Comparison of ENCODE assay signal across 13 cellular contexts in genomic region chr14:73833530-73834257, GRCh38. TPM values are rescaled to one million over a fixed set of nuclear protein-coding genes. Genes with fewer than 3 reads are reported as not detected.
DNase-seq lines count a peak whose midpoint lies in the region; ATAC-seq, FAIRE-seq and TF ChIP-seq lines count a peak whose summit lies in the region.
"Had no signal": no experiment of that assay in that cellular context is flagged by ENCODE, and none has a peak within 500 bp of the region (broad histone marks: within the 10 kb centered on the region; RNA-seq: fewer than 3 reads in every experiment).

No MANE protein-coding gene starts in this region.

- H3K9me3 ChIP-seq in astrocyte (ENCODE audit: insufficient read depth, low read depth, low read length) (no peaks in the 10 kb centered on the region), esophagus muscularis mucosa (no peaks in the 10 kb centered on the region)

- no peaks in the 10 kb centered on the region for H3K9me3 Mint-ChIP-seq in GM23338
- no peaks in the 10 kb centered on the region for H3K9me3 Mint-ChIP-seq in astrocyte (ENCODE audit: unreplicated experiment)
- H3K9me3 Mint-ChIP-seq: T-helper 1 cell treated with Interleukin-12 subunit alpha and Interleukin-12 subunit beta and Interleukin-4 antibody, amounts not matched to agents 30 μg/mL and 1 μg/mL, for 36 hours had no signal

- H3F3A ChIP-seq in GM23338 (replicated peaks; ENCODE audit: low read depth), result no peaks in the 10 kb centered on the region

- no peak overlapping the region for H3K27ac Mint-ChIP-seq in GM23338
- no peak overlapping the region for H3K27ac Mint-ChIP-seq in astrocyte (ENCODE audit: unreplicated experiment)
- H3K27ac Mint-ChIP-seq: T-helper 1 cell treated with Interleukin-12 subunit alpha and Interleukin-12 subunit beta and Interleukin-4 antibody, amounts not matched to agents 30 μg/mL and 1 μg/mL, for 36 hours had no signal

- H2AFZ ChIP-seq in GM23338 (0 out of 2 replicates have a peak overlapping the region, but pooled peaks have one; percentile 0), astrocyte (ENCODE audit: low read depth, low read length) (peak overlapping the region; percentile 49)

- no peak for TF ChIP-seq CTCF in GM23338 (conservative IDR thresholded peaks at IDR 0.05; ENCODE audit: low read depth in 2 of 2)
- no peak for TF ChIP-seq CTCF in astrocyte (IDR thresholded peaks at IDR 0.05; ENCODE audit: insufficient read depth, low read depth, low read length)
- TF ChIP-seq CTCF in esophagus muscularis mucosa (IDR thresholded peaks at IDR 0.05), result no peak

- H3K4me1 ChIP-seq in GM23338 (ENCODE audit: insufficient read depth) (peaks cover 12% of the 10 kb centered on the region), astrocyte (ENCODE audit: insufficient read depth, low read length) (peaks cover 30% of the 10 kb centered on the region), esophagus muscularis mucosa (peaks cover 0 to 10% (median 7%) of the 10 kb centered on the region in 4 donors)

- ATAC-seq in GM23338 (peak; percentile 70), HG03159 (IDR thresholded peaks at IDR 0.05; ENCODE audit: unreplicated experiment) (no peak)

- no peak for TF ChIP-seq EP300 in esophagus muscularis mucosa (IDR thresholded peaks at IDR 0.05)

- H3K27ac ChIP-seq in GM23338 (ENCODE audit: low read depth) (no peak overlapping the region), astrocyte (ENCODE audit: low read depth, low read length) (peak overlapping the region; percentile 35), esophagus muscularis mucosa (replicated peaks in 1 of 4) (no peak overlapping the region)

- intact Hi-C loops in esophagus muscularis mucosa (cut with DNase I), result no loop called here

- H3K27me3 Mint-ChIP-seq in GM23338 (ENCODE audit: insufficient read depth, low read depth, poor library complexity), result peaks cover 5% of the 10 kb centered on the region
- no peaks in the 10 kb centered on the region for H3K27me3 Mint-ChIP-seq in astrocyte (ENCODE audit: low read depth, unreplicated experiment)

- H3K4me1 Mint-ChIP-seq in GM23338 (peaks cover 30% of the 10 kb centered on the region), astrocyte (ENCODE audit: low read depth, unreplicated experiment) (peaks cover 6% of the 10 kb centered on the region)

- no peak for TF ChIP-seq POLR2A in esophagus muscularis mucosa (IDR thresholded peaks at IDR 0.05; ENCODE audit: low read depth)

- H3K9me2 ChIP-seq in GM23338 (ENCODE audit: insufficient read depth), result no peaks in the 10 kb centered on the region

- no peaks in the 10 kb centered on the region for H3K79me2 ChIP-seq in GM23338 (replicated peaks; ENCODE audit: insufficient read depth)
- H3K79me2 ChIP-seq in astrocyte (ENCODE audit: insufficient read depth, low read length), result no peaks in the 10 kb centered on the region

- no peak for FAIRE-seq in astrocyte (lab: Jason Lieb, UNC)

- peak overlapping the region; percentile 29; the same call in 1 of the 3 replicates for H3K4me3 Mint-ChIP-seq in GM23338
- H3K4me3 Mint-ChIP-seq in astrocyte (ENCODE audit: unreplicated experiment), result no peak overlapping the region
- H3K4me3 Mint-ChIP-seq: T-helper 1 cell treated with Interleukin-12 subunit alpha and Interleukin-12 subunit beta and Interleukin-4 antibody, amounts not matched to agents 30 μg/mL and 1 μg/mL, for 36 hours had no signal

- peak overlapping the region; percentile 34 for H3K9ac ChIP-seq in astrocyte (ENCODE audit: low read length)

- H3K27me3 ChIP-seq in GM23338 (ENCODE audit: insufficient read depth), result no peaks in the 10 kb centered on the region
- no peaks in the 10 kb centered on the region for H3K27me3 ChIP-seq in astrocyte (ENCODE audit: insufficient read depth, low read length)
- H3K27me3 ChIP-seq in esophagus muscularis mucosa, result no peaks in the 10 kb centered on the region

- 52% methylated on average over 9 of the region's 9 CpGs for WGBS in esophagus muscularis mucosa

- peak overlapping the region; percentile 41 for H3K4me2 ChIP-seq in GM23338
- H3K4me2 ChIP-seq in astrocyte (ENCODE audit: low read length), result peak overlapping the region; percentile 59

- H4K20me1 ChIP-seq in GM23338 (replicated peaks; ENCODE audit: insufficient read depth) (no peaks in the 10 kb centered on the region), astrocyte (ENCODE audit: insufficient read depth, low read length) (no peaks in the 10 kb centered on the region)

- H3K36me3 Mint-ChIP-seq in GM23338 (ENCODE audit: low read depth) (no peaks in the 10 kb centered on the region), astrocyte (ENCODE audit: low read depth, unreplicated experiment) (no peaks in the 10 kb centered on the region)

- H3K36me3 ChIP-seq in GM23338 (ENCODE audit: insufficient read depth) (no peaks in the 10 kb centered on the region), astrocyte (ENCODE audit: insufficient read depth, low read length) (no peaks in the 10 kb centered on the region), esophagus muscularis mucosa (no peaks in the 10 kb centered on the region)

- H3K4me3 ChIP-seq in GM23338 (no peak overlapping the region), astrocyte (ENCODE audit: insufficient read depth, low read depth, low read length) (peak overlapping the region; percentile 31), esophagus muscularis mucosa (no peak overlapping the region)
- H3K4me3 ChIP-seq: skin epidermis had no signal

- DNase-seq in GM23338 (ENCODE audit: low spot score), result peak; percentile 74
- DNase-seq in astrocyte (ENCODE audit: low read depth), result peak; percentile 75
- peak in 34 of 51 donors; percentile 1 to 69 (median 36) for DNase-seq in hypothalamus (lab: John Stamatoyannopoulos, UW)
- peak; percentile 92 for DNase-seq in renal cortical epithelial cell (ENCODE audit: low read depth)
- no peak for DNase-seq in superior temporal gyrus (ENCODE audit: extremely low spot score)
- DNase-seq in DMS153 treated with DMSO at 0.1 percent for 48 hours (lab: John Stamatoyannopoulos, UW; ENCODE audit: unreplicated experiment), result no peak
- no peak for DNase-seq in esophagus muscularis mucosa (ENCODE audit: extremely low spot score)
- DNase-seq: activated gamma-delta T cell, glutamatergic neuron, NCI-H1930 had no signal

TF ChIP-seq in GM23338, 12 proteins besides CTCF, POLR2A, EP300 and RAD21 (continues in another document):
- no peak for TF ChIP-seq ZNF331 (CRISPR knock-in tag; IDR thresholded peaks at IDR 0.05; ENCODE audit: low read depth)
- no peak for TF ChIP-seq STAT1 (IDR thresholded peaks at IDR 0.05; ENCODE audit: unreplicated experiment)

RNA-seq across cellular contexts. Expression of gene PTGR2, which starts 17.9 kb away (rescaled TPM):
- total RNA-seq in GM23338 (2014; rRNA removed; shearing (Covaris generic)), result 9.5 and 20.0 TPM in 2 replicates
- polyA plus RNA-seq in GM23338 (2016; fragmentation: Nextera tagmentation; extraction: Ambion mirVana), result 19.9 and 25.4 TPM in 2 replicates
- total RNA-seq in astrocyte (5.8 and 7.0 TPM in 2 replicates), renal cortical epithelial cell (7.6 and 13.4 TPM in 2 replicates), esophagus muscularis mucosa (1 to 10 TPM; 2.5 to 7.1 (median 4.3) TPM)

RNA-seq across cellular contexts. Expression of gene ZNF410, which starts 53.0 kb away (rescaled TPM):
- total RNA-seq in GM23338 (2014; rRNA removed; shearing (Covaris generic)), result 20.4 and 31.7 TPM in 2 replicates
- 8.6 and 10.6 TPM in 2 replicates for polyA plus RNA-seq in GM23338 (2016; fragmentation: Nextera tagmentation; extraction: Ambion mirVana)
- 38.7 and 42.9 TPM in 2 replicates for total RNA-seq in astrocyte
- total RNA-seq in renal cortical epithelial cell, result 95.9 and 103 TPM in 2 replicates
- total RNA-seq in esophagus muscularis mucosa, result 10 to 100 TPM; 36.5 to 67.6 (median 41.6) TPM

Comparison
In these comparisons a context has a peak if more than half of its experiments do, and no peak if none do; other contexts are left out.
1. DNase-seq: peak in GM23338 (single experiment), astrocyte (single experiment), hypothalamus (34 of 51) and renal cortical epithelial cell (single experiment); none in superior temporal gyrus (single experiment), DMS153 treated with DMSO at 0.1 percent for 48 hours (single experiment) and esophagus muscularis mucosa (single experiment).